In genomic region chr2:175168564-175168945, GRCh38 we compare ENCODE assay signal across 1 cellular context.
TF ChIP-seq lines count a peak whose summit lies in the region.

No MANE protein-coding gene starts in this region.

TF ChIP-seq in K562, 482 proteins besides CTCF, POLR2A, EP300 and RAD21 (continued from another document):
- TF ChIP-seq ZBTB9 (CRISPR knock-in tag; IDR thresholded peaks at IDR 0.05) (0 out of 2 replicates have a peak, but pooled peaks have one; percentile 63), MIER1 (IDR thresholded peaks at IDR 0.05; ENCODE audit: low read depth) (0 out of 2 replicates have a peak, but pooled peaks have one; percentile 17), CTBP1 (IDR thresholded peaks at IDR 0.05; ENCODE audit: borderline replicate concordance) (peak; percentile 16), HLTF (IDR thresholded peaks at IDR 0.05) (0 out of 2 replicates have a peak, but pooled peaks have one; percentile 26)
